Comparison of ENCODE assay signal across 8 cellular contexts in the genomic region with DNA sequence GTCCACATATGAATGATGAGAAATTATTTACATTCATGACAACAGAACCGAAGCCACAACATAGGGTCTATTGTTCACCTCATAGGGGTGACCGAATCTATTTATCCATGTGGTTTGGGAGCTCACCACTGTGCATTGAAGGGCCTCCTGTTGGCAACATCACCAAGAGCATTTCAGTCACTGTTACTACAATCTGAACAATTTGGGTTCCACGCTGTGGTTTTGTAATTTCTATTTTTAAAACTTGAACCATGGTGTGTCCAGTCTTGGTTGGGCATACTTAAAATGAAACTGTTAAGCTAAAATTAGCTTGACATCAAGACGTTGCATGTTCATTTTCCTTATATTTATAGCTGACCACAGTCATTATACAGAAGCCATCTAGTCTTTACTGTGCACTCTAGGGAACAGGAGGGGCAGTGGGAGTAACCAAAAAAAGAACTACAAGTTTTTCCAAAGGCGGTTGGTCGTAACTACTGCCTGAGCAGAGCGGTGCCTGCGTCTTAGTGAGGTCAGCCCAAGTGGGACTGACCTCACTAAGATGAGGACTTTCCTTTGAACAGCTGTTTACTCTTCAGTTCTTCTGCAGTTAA.
DNase-seq lines count a peak whose midpoint lies in the region; ATAC-seq and TF ChIP-seq lines count a peak whose summit lies in the region.
"Had no signal": no experiment of that assay in that cellular context is flagged by ENCODE, and none has a peak within 500 bp of the region (broad histone marks: within the 10 kb centered on the region; RNA-seq: fewer than 3 reads in every experiment).

No MANE protein-coding gene starts in this region.

- H3K27me3 ChIP-seq in tibial artery = no peaks in the 10 kb centered on the region

- ATAC-seq in GM18907 (IDR thresholded peaks at IDR 0.05; ENCODE audit: unreplicated experiment) (peak; percentile 91), HG02885 (IDR thresholded peaks at IDR 0.05; ENCODE audit: poor library complexity, unreplicated experiment) (peak; percentile 74), left cardiac atrium (peak; percentile 55 to 69)

- H3K4me1 ChIP-seq in tibial artery = peaks cover 0 to 24% (median 6%) of the 10 kb centered on the region in 4 donors

- no peak for TF ChIP-seq CTCF in tibial artery (IDR thresholded peaks at IDR 0.05)

- H3K36me3 ChIP-seq in tibial artery = no peaks in the 10 kb centered on the region

- no peaks in the 10 kb centered on the region for H3K9me3 ChIP-seq in tibial artery

- intact Hi-C loops in left cardiac atrium (cut with DNase I) (no loop called here), tibial artery (cut with DNase I; ENCODE audit: low total_unique reads) (loop anchor here (2.0 kb wide), 1 partner anchor 190 kb away; no protein-coding TSS in a partner anchor), posterior cingulate gyrus (cut with DNase I) (no loop called here)

- H3K4me3 ChIP-seq in tibial artery = peak overlapping the region in 1 of 2 donors; percentile 15

- DNase-seq in NOMO-1 treated with DMSO at 0.1 percent for 48 hours (lab: John Stamatoyannopoulos, UW; ENCODE audit: unreplicated experiment) = peak; percentile 96
- no peak for DNase-seq in left cardiac atrium
- DNase-seq in tibial artery = peak in 1 of 2 donors; percentile 78
- DNase-seq in AML-193 (lab: John Stamatoyannopoulos, UW) = no peak
- DNase-seq in posterior cingulate gyrus = no peak
- DNase-seq: activated B cell treated with CpG ODN at 0.5 μM for 24 hours had no signal

- H3K27ac ChIP-seq in tibial artery = peak overlapping the region; percentile 74 to 77
